Comparison of ENCODE assay signal across 8 cellular contexts in genomic region chr5:98769006-98769255, GRCh38. TPM values are rescaled to one million over a fixed set of nuclear protein-coding genes. Genes with fewer than 3 reads are reported as not detected.
DNase-seq lines count a peak whose midpoint lies in the region; ATAC-seq and TF ChIP-seq lines count a peak whose summit lies in the region.

No MANE protein-coding gene starts in this region.

- no peaks in the 10 kb centered on the region for H3K9me3 ChIP-seq in left ventricle myocardium inferior (replicated peaks)

- no peak overlapping the region for H3K27ac Mint-ChIP-seq in activated naive CD4-positive, alpha-beta T cell treated with anti-CD3 and anti-CD28 coated beads, Interleukin-2, amount 10 ng/mL, durations not matched to agents 7 days and 5 days

- intact Hi-C loops in left ventricle myocardium inferior (cut with micrococcal nuclease) = no loop called here

- peak overlapping the region; percentile 81 for H3K4me2 ChIP-seq in KMS-11

- DNase-seq in AG04449 (ENCODE audit: low read depth, low spot score) (no peak), left ventricle myocardium inferior (peak; percentile 45), putamen (ENCODE audit: low spot score) (peak; percentile 46), NCI-H2107 treated with DMSO at 0.1 percent for 48 hours (lab: John Stamatoyannopoulos, UW; ENCODE audit: unreplicated experiment) (no peak), glomerular visceral epithelial cell (ENCODE audit: extremely low spot score) (no peak)
- DNase-seq in activated naive CD4-positive, alpha-beta T cell treated with anti-CD3 and anti-CD28 coated beads, Interleukin-2, amount 10 ng/mL, durations not matched to agents 7 days and 5 days = peak; percentile 59

- H3K27me3 ChIP-seq in KMS-11 (ENCODE audit: insufficient read depth, low read depth) (no peaks in the 10 kb centered on the region), left ventricle myocardium inferior (ENCODE audit: low read depth) (peaks cover 13% of the 10 kb centered on the region)

- H3K36me3 ChIP-seq in KMS-11 (ENCODE audit: insufficient read depth) = no peaks in the 10 kb centered on the region
- H3K36me3 ChIP-seq in left ventricle myocardium inferior = no peaks in the 10 kb centered on the region

- POLR2A ChIA-PET in AG04449 (lab: Yijun Ruan, JAX) = interaction anchor here (1.0 to 4.0 kb wide), 11 partner anchors 137 to 660 kb away, joined by 3 to 30 read pairs (median 8); no protein-coding TSS in a partner anchor

- H3K9ac ChIP-seq in KMS-11 = peak overlapping the region; percentile 28; the same call in 1 of the 2 replicates

- TF ChIP-seq CTCF in AG04449 (IDR thresholded peaks at IDR 0.05; ENCODE audit: insufficient read depth, low read length, missing control alignments) (peak; percentile 83), KMS-11 (conservative IDR thresholded peaks at IDR 0.05; ENCODE audit: low read depth, low read length) (peak; percentile 70), left ventricle myocardium inferior (IDR thresholded peaks at IDR 0.05; ENCODE audit: borderline replicate concordance) (peak; percentile 68)

- no peaks in the 10 kb centered on the region for H3K79me2 ChIP-seq in KMS-11 (ENCODE audit: insufficient read depth, low read depth)

- peaks cover 10% of the 10 kb centered on the region for H3K4me1 ChIP-seq in KMS-11 (ENCODE audit: low read depth, poor library complexity, severe bottlenecking)
- peaks cover 51% of the 10 kb centered on the region for H3K4me1 ChIP-seq in left ventricle myocardium inferior

- H3K36me3 Mint-ChIP-seq in activated naive CD4-positive, alpha-beta T cell treated with anti-CD3 and anti-CD28 coated beads, Interleukin-2, amount 10 ng/mL, durations not matched to agents 7 days and 5 days = peaks cover 2% of the 10 kb centered on the region

- no peak overlapping the region for H3K27ac ChIP-seq in KMS-11
- H3K27ac ChIP-seq in left ventricle myocardium inferior (replicated peaks) = peak overlapping the region; percentile 73

- H4K20me1 ChIP-seq in KMS-11 (ENCODE audit: insufficient read depth) = no peaks in the 10 kb centered on the region

- H3K4me3 Mint-ChIP-seq in activated naive CD4-positive, alpha-beta T cell treated with anti-CD3 and anti-CD28 coated beads, Interleukin-2, amount 10 ng/mL, durations not matched to agents 7 days and 5 days = peak overlapping the region; percentile 81

- H3K4me3 ChIP-seq in AG04449 (ENCODE audit: low read depth, low read length) (peak overlapping the region; percentile 86), KMS-11 (IDR thresholded peaks at IDR 0.05; ENCODE audit: insufficient read depth, low read depth, low read length) (no peak overlapping the region), left ventricle myocardium inferior (peak overlapping the region; percentile 78)

- H3K27me3 Mint-ChIP-seq in activated naive CD4-positive, alpha-beta T cell treated with anti-CD3 and anti-CD28 coated beads, Interleukin-2, amount 10 ng/mL, durations not matched to agents 7 days and 5 days = peaks cover 82% of the 10 kb centered on the region

- CTCF ChIA-PET in AG04449 (lab: Yijun Ruan, JAX) = interaction anchor here (0.6 to 7.8 kb wide), 63 partner anchors 9 to 1538 kb away, joined by 3 to 80 read pairs (median 5); no protein-coding TSS in a partner anchor
- CTCF ChIA-PET in activated naive CD4-positive, alpha-beta T cell treated with anti-CD3 and anti-CD28 coated beads, Interleukin-2, amount 10 ng/mL, durations not matched to agents 7 days and 5 days (lab: Charles Lee) = interaction anchor here (0.8 to 6.7 kb wide), 15 partner anchors 8 to 1538 kb away, joined by 3 to 61 read pairs (median 5); no protein-coding TSS in a partner anchor

- ATAC-seq in GM18505 (IDR thresholded peaks at IDR 0.05; ENCODE audit: unreplicated experiment) = no peak

- peaks cover 50% of the 10 kb centered on the region for H3K4me1 Mint-ChIP-seq in activated naive CD4-positive, alpha-beta T cell treated with anti-CD3 and anti-CD28 coated beads, Interleukin-2, amount 10 ng/mL, durations not matched to agents 7 days and 5 days

- no peaks in the 10 kb centered on the region for H3K9me3 Mint-ChIP-seq in activated naive CD4-positive, alpha-beta T cell treated with anti-CD3 and anti-CD28 coated beads, Interleukin-2, amount 10 ng/mL, durations not matched to agents 7 days and 5 days

- no peak for TF ChIP-seq POLR2A in GM18505 (IDR thresholded peaks at IDR 0.05; ENCODE audit: borderline replicate concordance, extremely low read depth, insufficient read depth, insufficient read length)

- peak overlapping the region; percentile 97 for H2AFZ ChIP-seq in KMS-11 (ENCODE audit: low read depth)

RNA-seq across cellular contexts. Expression of gene RGMB, which starts 4.5 kb away (rescaled TPM):
- total RNA-seq in left ventricle myocardium inferior = 13.0 TPM

Comparison
In these comparisons a context has a peak if more than half of its experiments do, and no peak if none do; other contexts are left out.
1. DNase-seq: peak in activated naive CD4-positive, alpha-beta T cell treated with anti-CD3 and anti-CD28 coated beads, Interleukin-2, amount 10 ng/mL, durations not matched to agents 7 days and 5 days (single experiment), left ventricle myocardium inferior (single experiment) and putamen (single experiment); none in AG04449 (single experiment), NCI-H2107 treated with DMSO at 0.1 percent for 48 hours (single experiment) and glomerular visceral epithelial cell (single experiment).
2. Peak in every context shown above with its lines, with median percentiles within 50 percentile points of each other: CTCF ChIP-seq.